ENCODE assay signal across 8 cellular contexts in genomic region chr6:25962368-25963127, GRCh38. TPM values are rescaled to one million over a fixed set of nuclear protein-coding genes. Genes with fewer than 3 reads are reported as not detected.
DNase-seq lines count a peak whose midpoint lies in the region; ATAC-seq, FAIRE-seq and TF ChIP-seq lines count a peak whose summit lies in the region.

TSS of gene TRIM38 (plus strand) at chr6:25962802. CDS start at chr6:25966523, 3,721 bp downstream.

- H3K4me1 ChIP-seq in lung (ENCODE audit: control insufficient read depth in 2 of 2, insufficient read depth in 2 of 2, low read length in 2 of 2) = peaks cover 0 to 15% of the 10 kb centered on the region in 2 donors

- FAIRE-seq in GM12892 (lab: Jason Lieb, UNC) = peak; percentile 82

- peak; percentile 98 for TF ChIP-seq POLR2A in GM12892 (IDR thresholded peaks at IDR 0.05; ENCODE audit: low read depth, low read length)

- WGBS in lung, 2 donors = 0% methylated on average over 9 of the region's 9 CpGs

- peaks cover 0 to 1% of the 10 kb centered on the region in 2 donors for H3K9me3 ChIP-seq in lung (ENCODE audit: control insufficient read depth in 2 of 2, insufficient read depth in 1 of 2, low read length in 1 of 2)
- peaks cover 16% of the 10 kb centered on the region for H3K9me3 ChIP-seq in WERI-Rb-1 (ENCODE audit: severe bottlenecking)

- H3K36me3 ChIP-seq in lung (ENCODE audit: control insufficient read depth in 2 of 2, insufficient read depth in 2 of 2, low read length in 2 of 2) = peaks cover 0 to 8% of the 10 kb centered on the region in 2 donors
- no peaks in the 10 kb centered on the region for H3K36me3 ChIP-seq in WERI-Rb-1

- H3K27me3 ChIP-seq in lung (ENCODE audit: control insufficient read depth, insufficient read depth) (no peaks in the 10 kb centered on the region), WERI-Rb-1 (ENCODE audit: insufficient read depth, low read depth, severe bottlenecking) (no peaks in the 10 kb centered on the region)

- H3K4me3 ChIP-seq in HFF-Myc (replicated peaks; ENCODE audit: low read depth, low read length) = peak within 1 kb of the TSS; percentile 53
- peak within 1 kb of the TSS; percentile 70 for H3K4me3 ChIP-seq in lung
- H3K4me3 ChIP-seq in WERI-Rb-1 (ENCODE audit: low read depth, low read length) = no peak within 1 kb of the TSS

- DNase-seq in GM12892 (ENCODE audit: insufficient read length) (peak; percentile 37), HFF-Myc (ENCODE audit: extremely low read depth, low read depth) (peak; percentile 90), MV-4-11 (lab: John Stamatoyannopoulos, UW) (peak; percentile 99), dermis blood vessel endothelial cell (peak; percentile 91), lung (ENCODE audit: low spot score) (peak; percentile 78), WERI-Rb-1 (no peak)
- DNase-seq in activated CD4-positive, alpha-beta T cell treated with anti-CD3 and anti-CD28 coated beads for 48 hours = peak; percentile 79
- DNase-seq in stimulated activated CD8-positive, alpha-beta memory T cell treated with anti-CD3 and anti-CD28 coated beads, Interleukin-15, amount 100 ng/mL, for 1 hour (ENCODE audit: low read depth) = peak; percentile 52

- H3K27ac ChIP-seq in lung (ENCODE audit: low read depth in 1 of 2, low read length in 1 of 2) (peak within 1 kb of the TSS; percentile 96), WERI-Rb-1 (no peak within 1 kb of the TSS)

- ATAC-seq in lung (ENCODE audit: insufficient read depth, low FRiP score) = peak; percentile 90

- no peak for TF ChIP-seq CTCF in HFF-Myc (IDR thresholded peaks at IDR 0.05; ENCODE audit: low read depth, low read length, missing control alignments)
- no peak for TF ChIP-seq CTCF in lung (IDR thresholded peaks at IDR 0.05; ENCODE audit: control extremely low read depth, extremely low read depth)
- no peak for TF ChIP-seq CTCF in WERI-Rb-1 (IDR thresholded peaks at IDR 0.05; ENCODE audit: low read depth, low read length)

RNA-seq across cellular contexts. Expression of gene TRIM38, which starts in this region (rescaled TPM):
- 10.0 TPM for polyA plus RNA-seq in GM12892 (2012; ENCODE audit: missing spikeins)
- total RNA-seq in dermis blood vessel endothelial cell (8.9 and 9.9 TPM in 2 replicates), lung (10 to 100 TPM; 12.7 to 18.0 TPM)
- polyA plus RNA-seq in lung = 1 to 10 TPM; 7.2 to 7.5 TPM
